In the genomic region with DNA sequence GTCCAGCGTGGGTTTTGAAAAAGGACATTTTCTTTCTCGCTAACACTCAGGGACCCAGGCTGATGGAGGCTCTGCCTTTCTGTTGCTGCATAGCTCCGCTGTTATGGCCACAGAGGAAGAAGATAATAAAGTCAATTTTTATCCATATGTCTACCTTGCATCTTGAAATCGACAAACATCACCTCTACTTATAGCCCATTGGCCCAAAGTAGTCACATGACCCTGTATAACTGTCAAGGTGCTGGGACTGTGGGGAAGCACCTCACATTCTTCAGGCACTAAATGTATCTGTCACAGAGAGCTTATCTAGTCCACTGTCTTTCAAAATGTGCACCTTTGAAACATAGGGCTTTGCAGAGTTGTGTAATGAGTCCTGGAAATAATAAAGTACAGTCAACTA, we compare ENCODE assay signal across 26 cellular contexts. TPM values are rescaled to one million over a fixed set of nuclear protein-coding genes. Genes with fewer than 3 reads are reported as not detected.
"Had no signal": no experiment of that assay in that cellular context is flagged by ENCODE, and none has a peak within 500 bp of the region (broad histone marks: within the 10 kb centered on the region; RNA-seq: fewer than 3 reads in every experiment).

No MANE protein-coding gene starts in this region.

- ATAC-seq: naive thymus-derived CD8-positive, alpha-beta T cell; natural killer cell treated with Interleukin-12 subunit alpha and Interleukin-12 subunit beta and Interleukin-15 and Interleukin-18, amount 100 ng/mL, for 72 hours; pancreas; right cardiac atrium; right lobe of liver; stimulated activated effector memory CD8-positive, alpha-beta T cell treated with anti-CD3 and anti-CD28 coated beads, Interleukin-12 subunit alpha, Interleukin-12 subunit beta, amount 100 ng/mL, for 72 hours; stimulated activated naive B cell treated with anti-CD40 and anti-IgM and Interleukin-4, amounts not matched to agents 10 μg/mL and 1 μg/mL and 100 μg/mL, for 72 hours had no signal

- H3K9me3 ChIP-seq: neutrophil, pancreas, prostate gland, right lobe of liver, sigmoid colon, stomach, thoracic aorta, thyroid gland, upper lobe of left lung, vagina had no signal

- H3K4me1 ChIP-seq: pancreas, prostate gland, right lobe of liver, sigmoid colon, stomach, thyroid gland, tibial nerve, upper lobe of left lung, vagina had no signal

- FAIRE-seq: pancreas, small intestine, urothelium cell line had no signal

- H3K36me3 ChIP-seq: neutrophil, pancreas, prostate gland, right lobe of liver, sigmoid colon, stomach, thoracic aorta, thyroid gland, tibial nerve, upper lobe of left lung, vagina had no signal

- H3K27me3 ChIP-seq: neutrophil, pancreas, right lobe of liver, sigmoid colon, stomach, thyroid gland, tibial nerve, upper lobe of left lung, vagina had no signal

- H3K27ac ChIP-seq: neutrophil, pancreas, prostate gland, right lobe of liver, sigmoid colon, stomach, thoracic aorta, thyroid gland, tibial nerve, upper lobe of left lung, vagina had no signal

- H3K4me3 ChIP-seq: pancreas, prostate gland, right lobe of liver, sigmoid colon, stomach, thoracic aorta, thyroid gland, tibial nerve, upper lobe of left lung, vagina had no signal

- DNase-seq: naive thymus-derived CD8-positive, alpha-beta T cell; nephron progenitor cell; nucleus accumbens; pancreas; right cardiac atrium; right lobe of liver; sigmoid colon; small intestine; stimulated activated CD4-positive, alpha-beta T cell treated with anti-CD3 and anti-CD28 coated beads, Interleukin-15, amount 100 ng/mL, for 24 hours; stimulated activated CD4-positive, alpha-beta T cell treated with anti-CD3 and anti-CD28 coated beads, Interleukin-2, amount 100 ng/mL, for 24 hours; stimulated activated CD4-positive, alpha-beta T cell treated with anti-CD3 and anti-CD28 coated beads, Interleukin-2, amount 100 ng/mL, for 48 hours; stimulated activated CD4-positive, alpha-beta T cell treated with anti-CD3 and anti-CD28 coated beads, Interleukin-4, amount 100 ng/mL, for 24 hours; stimulated activated naive B cell treated with anti-CD40 and anti-IgM and Interleukin-4, amounts not matched to agents 10 μg/mL and 1 μg/mL and 100 μg/mL, for 72 hours; stimulated activated naive CD4-positive, alpha-beta T cell treated with Interleukin-2 at 50 U/mL for 16 hours; stomach; thyroid gland; trophoblast cell; upper lobe of left lung had no signal

RNA-seq across cellular contexts. Expression of gene RCAN2, which starts 47.6 kb away (rescaled TPM):
- total RNA-seq: naive thymus-derived CD8-positive, alpha-beta T cell had no signal
